ENCODE assay signal across 3 cellular contexts in genomic region chr7:127885222-127885772, GRCh38.
TF ChIP-seq lines count a peak whose summit lies in the region.

No MANE protein-coding gene starts in this region.

TF ChIP-seq in GM23338, 12 proteins besides CTCF, POLR2A, EP300 and RAD21 (continues in another document):
- no peak for TF ChIP-seq REST (IDR thresholded peaks at IDR 0.05; ENCODE audit: unreplicated experiment)

TF ChIP-seq in SK-N-SH, 30 proteins besides CTCF, POLR2A, EP300 and RAD21:
- no peak for TF ChIP-seq CHD2 (IDR thresholded peaks at IDR 0.05; ENCODE audit: low read length, partially characterized antibody)
- no peak for TF ChIP-seq POLR2AphosphoS5 (IDR thresholded peaks at IDR 0.05; ENCODE audit: low read depth, low read length)
TF ChIP-seq in SK-N-SH: peak in this region for 0.

TF ChIP-seq in endothelial cell of umbilical vein, 7 proteins besides CTCF, POLR2A, EP300 and RAD21:
- no peak for TF ChIP-seq MYC (IDR thresholded peaks at IDR 0.05; ENCODE audit: low read depth, low read length)
- TF ChIP-seq GATA2 (IDR thresholded peaks at IDR 0.05; ENCODE audit: insufficient read depth, insufficient read length, low read depth, low read length): no peak
- TF ChIP-seq MAX (IDR thresholded peaks at IDR 0.05; ENCODE audit: insufficient read depth, insufficient read length): no peak
- no peak for TF ChIP-seq EZH2 (IDR thresholded peaks at IDR 0.05; ENCODE audit: borderline replicate concordance, low read depth, low read length, severe bottlenecking)
- no peak for TF ChIP-seq FOS (IDR thresholded peaks at IDR 0.05; ENCODE audit: borderline replicate concordance, insufficient read depth, low read length)
- TF ChIP-seq JUN (IDR thresholded peaks at IDR 0.05; ENCODE audit: borderline replicate concordance, insufficient read depth, insufficient read length, low read depth): no peak
- no peak for TF ChIP-seq POLR2AphosphoS5 (IDR thresholded peaks at IDR 0.05; ENCODE audit: insufficient read depth, low read depth, low read length)
TF ChIP-seq in endothelial cell of umbilical vein: peak in this region for 0.
